In genomic region chr16:80436510-80436909, GRCh38 we compare ENCODE assay signal across 27 cellular contexts.
"Had no signal": no experiment of that assay in that cellular context is flagged by ENCODE, and none has a peak within 500 bp of the region (broad histone marks: within the 10 kb centered on the region; RNA-seq: fewer than 3 reads in every experiment).

No MANE protein-coding gene starts in this region.

- H3K27ac Mint-ChIP-seq: stimulated activated memory B cell treated with anti-CD40 and anti-IgM and Interleukin-4, amounts not matched to agents 10 μg/mL and 1 μg/mL and 100 μg/mL, for 72 hours; stimulated activated naive B cell treated with anti-CD40 and anti-IgM and Interleukin-4, amounts not matched to agents 10 μg/mL and 1 μg/mL and 100 μg/mL, for 72 hours; stimulated activated naive CD8-positive, alpha-beta T cell treated with anti-CD3 and anti-CD28 coated beads, Interleukin-15, amount 100 ng/mL, for 72 hours; stimulated activated naive CD8-positive, alpha-beta T cell treated with anti-CD3 and anti-CD28 coated beads, Interleukin-15, Interleukin-2, amounts not matched to agents 100 ng/mL and 50 ng/mL, for 24 hours; type B pancreatic cell had no signal

- H3K36me3 Mint-ChIP-seq: stimulated activated memory B cell treated with anti-CD40 and anti-IgM and Interleukin-4, amounts not matched to agents 10 μg/mL and 1 μg/mL and 100 μg/mL, for 72 hours; stimulated activated naive B cell treated with anti-CD40 and anti-IgM and Interleukin-4, amounts not matched to agents 10 μg/mL and 1 μg/mL and 100 μg/mL, for 72 hours; type B pancreatic cell had no signal

- H3K27me3 ChIP-seq: suprapubic skin, testis, thyroid gland, tibial artery, tibial nerve, transverse colon, upper lobe of left lung, upper lobe of right lung, uterus, vagina had no signal

- DNase-seq: stimulated activated CD4-positive, alpha-beta T cell treated with anti-CD3 and anti-CD28 coated beads, Interleukin-2, amount 100 ng/mL, for 48 hours; stimulated activated CD4-positive, alpha-beta T cell treated with anti-CD3 and anti-CD28 coated beads, Interleukin-4, amount 100 ng/mL, for 1 hour; stimulated activated CD4-positive, alpha-beta T cell treated with anti-CD3 and anti-CD28 coated beads, Interleukin-4, amount 100 ng/mL, for 24 hours; stimulated activated CD4-positive, alpha-beta T cell treated with anti-CD3 and anti-CD28 coated beads, Interleukin-4, amount 100 ng/mL, for 4 hours; stimulated activated CD8-positive, alpha-beta memory T cell treated with anti-CD3 and anti-CD28 coated beads, Interleukin-4, amount 100 ng/mL, for 48 hours; stimulated activated naive B cell treated with anti-CD40 and anti-IgM and Interleukin-4, amounts not matched to agents 10 μg/mL and 1 μg/mL and 100 μg/mL, for 72 hours; stimulated activated naive CD4-positive, alpha-beta T cell; stimulated activated naive CD4-positive, alpha-beta T cell treated with Interleukin-2 at 50 U/mL for 16 hours; stimulated activated naive CD8-positive, alpha-beta T cell treated with anti-CD3 and anti-CD28 coated beads, Interleukin-15, amount 100 ng/mL, for 72 hours; stimulated activated naive CD8-positive, alpha-beta T cell treated with anti-CD3 and anti-CD28 coated beads, Interleukin-15, Interleukin-2, amounts not matched to agents 100 U/mL and 50 U/mL, for 24 hours; stomach; substantia nigra; testis; thyroid gland; tibial artery; transverse colon; trophoblast cell; upper lobe of left lung; upper lobe of right lung; uterus had no signal

- ATAC-seq: stimulated activated memory B cell treated with anti-CD40 and anti-IgM and Interleukin-4, amounts not matched to agents 10 μg/mL and 1 μg/mL and 100 μg/mL, for 72 hours; stimulated activated naive B cell treated with anti-CD40 and anti-IgM and Interleukin-4, amounts not matched to agents 10 μg/mL and 1 μg/mL and 100 μg/mL, for 72 hours; stimulated activated naive CD8-positive, alpha-beta T cell treated with anti-CD3 and anti-CD28 coated beads, Interleukin-15, amount 100 ng/mL, for 72 hours; stimulated activated naive CD8-positive, alpha-beta T cell treated with anti-CD3 and anti-CD28 coated beads, Interleukin-15, Interleukin-2, amounts not matched to agents 100 U/mL and 50 U/mL, for 24 hours; upper lobe of right lung had no signal

- H3K4me3 Mint-ChIP-seq: stimulated activated memory B cell treated with anti-CD40 and anti-IgM and Interleukin-4, amounts not matched to agents 10 μg/mL and 1 μg/mL and 100 μg/mL, for 72 hours; stimulated activated naive B cell treated with anti-CD40 and anti-IgM and Interleukin-4, amounts not matched to agents 10 μg/mL and 1 μg/mL and 100 μg/mL, for 72 hours; stimulated activated naive CD8-positive, alpha-beta T cell treated with anti-CD3 and anti-CD28 coated beads, Interleukin-15, amount 100 ng/mL, for 72 hours; stimulated activated naive CD8-positive, alpha-beta T cell treated with anti-CD3 and anti-CD28 coated beads, Interleukin-15, Interleukin-2, amounts not matched to agents 100 ng/mL and 50 ng/mL, for 24 hours; type B pancreatic cell had no signal

- H3K4me3 ChIP-seq: stomach, suprapubic skin, testis, thoracic aorta, thyroid gland, tibial artery, tibial nerve, transverse colon, upper lobe of left lung, upper lobe of right lung, uterus, vagina had no signal

- H3K9me3 Mint-ChIP-seq: stimulated activated naive CD8-positive, alpha-beta T cell treated with anti-CD3 and anti-CD28 coated beads, Interleukin-15, Interleukin-2, amounts not matched to agents 100 ng/mL and 50 ng/mL, for 24 hours had no signal

- H3K36me3 ChIP-seq: stomach, suprapubic skin, thoracic aorta, thyroid gland, tibial artery, tibial nerve, transverse colon, upper lobe of left lung, upper lobe of right lung, uterus, vagina had no signal

- H3K4me1 Mint-ChIP-seq: stimulated activated naive B cell treated with anti-CD40 and anti-IgM and Interleukin-4, amounts not matched to agents 10 μg/mL and 1 μg/mL and 100 μg/mL, for 72 hours; stimulated activated naive CD8-positive, alpha-beta T cell treated with anti-CD3 and anti-CD28 coated beads, Interleukin-15, amount 100 ng/mL, for 72 hours had no signal

- H3K4me1 ChIP-seq: stomach, suprapubic skin, testis, thyroid gland, tibial artery, transverse colon, upper lobe of left lung, upper lobe of right lung, uterus, vagina had no signal

- H3K27ac ChIP-seq: stomach, suprapubic skin, testis, thoracic aorta, thyroid gland, tibial artery, tibial nerve, transverse colon, upper lobe of left lung, upper lobe of right lung, uterus, vagina had no signal

- H3K9me3 ChIP-seq: stomach, suprapubic skin, testis, thoracic aorta, thyroid gland, tibial artery, tibial nerve, transverse colon, upper lobe of left lung, upper lobe of right lung, uterus, vagina had no signal
